8 cellular contexts compared by ENCODE assay signal in the genomic region with DNA sequence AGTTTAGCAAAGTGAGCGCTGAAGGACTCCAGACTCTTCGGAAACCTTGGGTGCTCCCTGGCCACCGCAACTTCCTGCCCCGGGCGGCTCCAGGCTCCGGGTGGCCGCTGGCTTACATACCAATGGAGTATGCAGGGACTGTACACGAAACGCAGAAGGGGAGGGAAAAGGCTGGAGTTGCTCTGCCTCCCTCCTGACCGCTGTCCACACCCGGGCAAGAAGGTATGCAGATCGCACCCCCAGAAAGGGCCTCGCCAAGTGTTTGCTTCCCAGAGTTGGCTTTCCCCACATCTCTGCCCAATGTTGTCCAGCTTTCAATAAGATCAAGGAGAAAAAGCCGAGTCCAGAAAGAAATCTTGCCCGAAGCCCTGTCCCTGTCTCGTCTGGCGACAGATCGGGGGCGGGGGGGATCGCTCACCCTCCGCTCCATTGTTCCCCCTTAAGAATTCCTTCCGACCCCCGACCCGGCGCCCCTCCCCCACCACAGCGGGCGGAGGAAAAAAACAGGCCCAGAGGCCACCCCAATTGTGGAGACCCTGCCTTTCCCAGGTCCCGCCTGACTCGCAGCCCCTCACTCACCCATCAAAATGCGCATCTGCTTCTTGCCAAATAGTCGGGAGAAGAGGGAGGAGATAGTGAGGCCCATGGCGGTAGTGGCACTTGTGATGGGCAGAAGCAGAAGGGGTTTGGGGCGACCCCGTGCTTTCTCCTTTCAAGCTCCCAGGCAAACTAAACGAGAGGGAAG. TPM values are rescaled to one million over a fixed set of nuclear protein-coding genes. Genes with fewer than 3 reads are reported as not detected.
A peak's percentile ranks its signal among the peaks of the same experiment; 100 is the strongest.
DNase-seq lines count a peak whose midpoint lies in the region; ATAC-seq and TF ChIP-seq lines count a peak whose summit lies in the region.

No MANE protein-coding gene starts in this region.

- H3K4me1 ChIP-seq in heart right ventricle (peaks cover 5 to 67% (median 55%) of the 10 kb centered on the region in 9 donors), transverse colon (peaks cover 34 to 60% (median 47%) of the 10 kb centered on the region in 4 donors)

- H3K27ac ChIP-seq in heart right ventricle = peak overlapping the region; percentile 84 to 99 (median 96)
- H3K27ac ChIP-seq in transverse colon = peak overlapping the region; percentile 97 to 100 (median 100)

- TF ChIP-seq CTCF in heart right ventricle (IDR thresholded peaks at IDR 0.05) (no peak), transverse colon (IDR thresholded peaks at IDR 0.05) (no peak)

- peaks cover 0 to 20% (median 0%) of the 10 kb centered on the region in 9 donors for H3K36me3 ChIP-seq in heart right ventricle
- H3K36me3 ChIP-seq in transverse colon = no peaks in the 10 kb centered on the region

- intact Hi-C loops in heart right ventricle (cut with DNase I) = loop anchor here in 6 of 10 donors (2.0 to 5.0 kb wide), 3 partner anchors 39 to 161 kb away; a partner anchor contains a TSS
- intact Hi-C loops in transverse colon (cut with DNase I; ENCODE audit: low total_unique reads) = loop anchor here (5.0 kb wide), 1 partner anchor 39 kb away; a partner anchor contains a TSS

- H3K4me3 ChIP-seq in heart right ventricle (peak overlapping the region; percentile 67 to 97 (median 86)), transverse colon (peak overlapping the region; percentile 72 to 94 (median 82))

- DNase-seq in NCI-H524 (lab: John Stamatoyannopoulos, UW) = peak; percentile 19 to 30
- DNase-seq in NCI-H524 treated with DMSO at 0.1 percent for 48 hours (lab: John Stamatoyannopoulos, UW) = no peak
- DNase-seq in HPDE6-E6E7 (ENCODE audit: extremely low spot score) = peak; percentile 28
- peak; percentile 62 to 70 for DNase-seq in SW 1271 (lab: John Stamatoyannopoulos, UW)
- peak; percentile 93 for DNase-seq in amniotic epithelial cell (ENCODE audit: low read depth)
- DNase-seq in heart right ventricle = peak; percentile 77 to 80
- DNase-seq in pons (ENCODE audit: low spot score) = peak; percentile 55
- DNase-seq in transverse colon = peak; percentile 83

- H3K9me3 ChIP-seq in heart right ventricle (no peaks in the 10 kb centered on the region), transverse colon (no peaks in the 10 kb centered on the region)

- WGBS in heart right ventricle, 2 donors = 1% methylated on average over 35 of the region's 35 CpGs
- WGBS in transverse colon (ENCODE audit: low coverage in 1 of 2), 2 donors = 0% methylated on average over 3 to 35 of the region's 35 CpGs

- H3K27me3 ChIP-seq in heart right ventricle (no peaks in the 10 kb centered on the region), transverse colon (no peaks in the 10 kb centered on the region)

- TF ChIP-seq POLR2A in transverse colon (IDR thresholded peaks at IDR 0.05) = no peak

- no peak for TF ChIP-seq EP300 in transverse colon (IDR thresholded peaks at IDR 0.05; ENCODE audit: low read depth)

- peak; percentile 54 to 80 (median 76) for ATAC-seq in heart right ventricle

- in situ Hi-C loops in transverse colon (cut with MboI; ENCODE audit: low pct_ligation_motif_present in 1 of 4, low pct_unique_long_range_greater_than_20kb in 1 of 4, low sequenced_read_pairs in 3 of 4) = no loop called here

RNA-seq across cellular contexts. Expression of a gene that starts 0.5 kb away (rescaled TPM):
- total RNA-seq in heart right ventricle (10 to 100 TPM; 56.4 to 83.3 (median 73.7) TPM), transverse colon (100 to 1,000 TPM in 2 of 4 donors, 10 to 100 TPM in 2; 89.6 to 109 (median 98.2) TPM)
- polyA plus RNA-seq in heart right ventricle = 100 to 1,000 TPM in 1 of 2 donors, 10 to 100 TPM in 1; 25.7 to 130 TPM

RNA-seq across cellular contexts. Expression of a gene that starts 40.6 kb away (rescaled TPM):
- total RNA-seq in heart right ventricle (10 to 100 TPM; 10.3 to 14.6 (median 12.9) TPM), transverse colon (10 to 100 TPM in 3 of 4 donors, 1 to 10 TPM in 1; 4.2 to 34.8 (median 19.3) TPM)
- 1 to 10 TPM; 2.7 to 4.6 TPM for polyA plus RNA-seq in heart right ventricle

RNA-seq across cellular contexts. Expression of a gene that starts 52.5 kb away (rescaled TPM):
- total RNA-seq in heart right ventricle = under 1 TPM in 6 of 10 donors, not detected in 4; 0.02 to 0.19 (median 0.12) TPM
- under 1 TPM; 0.01 to 0.44 TPM for polyA plus RNA-seq in heart right ventricle
- total RNA-seq in transverse colon = not detected
